1 cellular context compared by ENCODE assay signal in the genomic region with DNA sequence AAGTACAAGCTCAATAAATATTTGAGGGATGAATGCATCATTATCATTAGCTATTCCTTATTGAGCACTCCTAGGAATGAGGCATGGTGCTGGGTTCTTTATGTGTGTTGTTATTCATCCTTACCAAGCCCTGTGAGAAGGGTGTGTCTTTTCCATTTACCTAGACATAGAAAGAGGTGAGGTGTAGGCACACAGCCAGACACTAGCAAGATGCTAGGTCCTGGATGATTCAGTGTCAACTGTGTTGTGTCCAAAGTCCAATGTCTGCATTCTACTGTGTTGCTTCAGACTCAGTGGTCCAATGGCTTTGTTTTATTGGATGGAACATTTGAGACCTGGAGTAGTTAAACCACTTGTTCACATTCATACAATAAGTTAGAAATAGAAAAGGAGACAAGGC.
TF ChIP-seq lines count a peak whose summit lies in the region.

No MANE protein-coding gene starts in this region.

TF ChIP-seq in HepG2, 621 proteins besides CTCF, POLR2A, EP300 and RAD21 (continued from another document and continues in another):
- TF ChIP-seq, protein P1, sequence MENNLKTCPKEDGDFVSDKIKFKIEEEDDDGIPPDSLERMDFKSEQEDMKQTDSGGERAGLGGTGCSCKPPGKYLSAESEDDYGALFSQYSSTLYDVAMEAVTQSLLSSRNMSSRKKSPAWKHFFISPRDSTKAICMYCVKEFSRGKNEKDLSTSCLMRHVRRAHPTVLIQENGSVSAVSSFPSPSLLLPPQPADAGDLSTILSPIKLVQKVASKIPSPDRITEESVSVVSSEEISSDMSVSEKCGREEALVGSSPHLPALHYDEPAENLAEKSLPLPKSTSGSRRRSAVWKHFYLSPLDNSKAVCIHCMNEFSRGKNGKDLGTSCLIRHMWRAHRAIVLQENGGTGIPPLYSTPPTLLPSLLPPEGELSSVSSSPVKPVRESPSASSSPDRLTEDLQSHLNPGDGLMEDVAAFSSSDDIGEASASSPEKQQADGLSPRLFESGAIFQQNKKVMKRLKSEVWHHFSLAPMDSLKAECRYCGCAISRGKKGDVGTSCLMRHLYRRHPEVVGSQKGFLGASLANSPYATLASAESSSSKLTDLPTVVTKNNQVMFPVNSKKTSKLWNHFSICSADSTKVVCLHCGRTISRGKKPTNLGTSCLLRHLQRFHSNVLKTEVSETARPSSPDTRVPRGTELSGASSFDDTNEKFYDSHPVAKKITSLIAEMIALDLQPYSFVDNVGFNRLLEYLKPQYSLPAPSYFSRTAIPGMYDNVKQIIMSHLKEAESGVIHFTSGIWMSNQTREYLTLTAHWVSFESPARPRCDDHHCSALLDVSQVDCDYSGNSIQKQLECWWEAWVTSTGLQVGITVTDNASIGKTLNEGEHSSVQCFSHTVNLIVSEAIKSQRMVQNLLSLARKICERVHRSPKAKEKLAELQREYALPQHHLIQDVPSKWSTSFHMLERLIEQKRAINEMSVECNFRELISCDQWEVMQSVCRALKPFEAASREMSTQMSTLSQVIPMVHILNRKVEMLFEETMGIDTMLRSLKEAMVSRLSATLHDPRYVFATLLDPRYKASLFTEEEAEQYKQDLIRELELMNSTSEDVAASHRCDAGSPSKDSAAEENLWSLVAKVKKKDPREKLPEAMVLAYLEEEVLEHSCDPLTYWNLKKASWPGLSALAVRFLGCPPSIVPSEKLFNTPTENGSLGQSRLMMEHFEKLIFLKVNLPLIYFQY (CRISPR knock-in tag; IDR thresholded peaks at IDR 0.05; ENCODE audit: borderline replicate concordance): no peak
- TF ChIP-seq HMG20B (CRISPR knock-in tag; conservative IDR thresholded peaks at IDR 0.05) (no peak), ZKSCAN8 (CRISPR knock-in tag; IDR thresholded peaks at IDR 0.05; ENCODE audit: borderline replicate concordance) (no peak), TBX2 (CRISPR knock-in tag; IDR thresholded peaks at IDR 0.05; ENCODE audit: borderline replicate concordance) (no peak), HMG20A (CRISPR knock-in tag; IDR thresholded peaks at IDR 0.05; ENCODE audit: borderline replicate concordance) (peak; percentile 68; the same call in 1 of the 2 replicates), ZSCAN21 (CRISPR knock-in tag; IDR thresholded peaks at IDR 0.05; ENCODE audit: borderline replicate concordance) (no peak), HNF4G (IDR thresholded peaks at IDR 0.05; ENCODE audit: borderline replicate concordance, low read depth, low read length) (peak; percentile 73), HNF4G (CRISPR knock-in tag; IDR thresholded peaks at IDR 0.05; ENCODE audit: borderline replicate concordance, low read depth) (no peak), MZF1 (CRISPR knock-in tag; IDR thresholded peaks at IDR 0.05; ENCODE audit: borderline replicate concordance) (no peak), SOX6 (IDR thresholded peaks at IDR 0.05) (no peak), SOX6 (CRISPR knock-in tag; IDR thresholded peaks at IDR 0.05) (peak; percentile 31), RCOR2 (CRISPR knock-in tag; IDR thresholded peaks at IDR 0.05) (no peak), FOXO1 (CRISPR knock-in tag; IDR thresholded peaks at IDR 0.05) (no peak), HNRNPUL1 (IDR thresholded peaks at IDR 0.05; ENCODE audit: low read depth, low read length) (no peak), ZNF629 (CRISPR knock-in tag; conservative IDR thresholded peaks at IDR 0.05) (no peak), SRY (CRISPR knock-in tag; IDR thresholded peaks at IDR 0.05) (no peak), ARNTL (CRISPR knock-in tag; IDR thresholded peaks at IDR 0.05) (no peak), HNF4A (CRISPR knock-in tag; IDR thresholded peaks at IDR 0.05) (peak; percentile 80), BRCA1 (CRISPR knock-in tag; IDR thresholded peaks at IDR 0.05) (no peak), HHEX (CRISPR knock-in tag; IDR thresholded peaks at IDR 0.05) (no peak), ZNF20 (CRISPR knock-in tag; IDR thresholded peaks at IDR 0.05) (no peak), ZSCAN30 (CRISPR knock-in tag; IDR thresholded peaks at IDR 0.05) (no peak), PCBP1 (IDR thresholded peaks at IDR 0.05; ENCODE audit: borderline replicate concordance, low read depth, low read length) (no peak), BCL6 (CRISPR knock-in tag; IDR thresholded peaks at IDR 0.05) (peak; percentile 62), FOSL2 (CRISPR knock-in tag; IDR thresholded peaks at IDR 0.05) (peak; percentile 94), DR1 (CRISPR knock-in tag; IDR thresholded peaks at IDR 0.05) (no peak)
- TF ChIP-seq, protein P2, sequence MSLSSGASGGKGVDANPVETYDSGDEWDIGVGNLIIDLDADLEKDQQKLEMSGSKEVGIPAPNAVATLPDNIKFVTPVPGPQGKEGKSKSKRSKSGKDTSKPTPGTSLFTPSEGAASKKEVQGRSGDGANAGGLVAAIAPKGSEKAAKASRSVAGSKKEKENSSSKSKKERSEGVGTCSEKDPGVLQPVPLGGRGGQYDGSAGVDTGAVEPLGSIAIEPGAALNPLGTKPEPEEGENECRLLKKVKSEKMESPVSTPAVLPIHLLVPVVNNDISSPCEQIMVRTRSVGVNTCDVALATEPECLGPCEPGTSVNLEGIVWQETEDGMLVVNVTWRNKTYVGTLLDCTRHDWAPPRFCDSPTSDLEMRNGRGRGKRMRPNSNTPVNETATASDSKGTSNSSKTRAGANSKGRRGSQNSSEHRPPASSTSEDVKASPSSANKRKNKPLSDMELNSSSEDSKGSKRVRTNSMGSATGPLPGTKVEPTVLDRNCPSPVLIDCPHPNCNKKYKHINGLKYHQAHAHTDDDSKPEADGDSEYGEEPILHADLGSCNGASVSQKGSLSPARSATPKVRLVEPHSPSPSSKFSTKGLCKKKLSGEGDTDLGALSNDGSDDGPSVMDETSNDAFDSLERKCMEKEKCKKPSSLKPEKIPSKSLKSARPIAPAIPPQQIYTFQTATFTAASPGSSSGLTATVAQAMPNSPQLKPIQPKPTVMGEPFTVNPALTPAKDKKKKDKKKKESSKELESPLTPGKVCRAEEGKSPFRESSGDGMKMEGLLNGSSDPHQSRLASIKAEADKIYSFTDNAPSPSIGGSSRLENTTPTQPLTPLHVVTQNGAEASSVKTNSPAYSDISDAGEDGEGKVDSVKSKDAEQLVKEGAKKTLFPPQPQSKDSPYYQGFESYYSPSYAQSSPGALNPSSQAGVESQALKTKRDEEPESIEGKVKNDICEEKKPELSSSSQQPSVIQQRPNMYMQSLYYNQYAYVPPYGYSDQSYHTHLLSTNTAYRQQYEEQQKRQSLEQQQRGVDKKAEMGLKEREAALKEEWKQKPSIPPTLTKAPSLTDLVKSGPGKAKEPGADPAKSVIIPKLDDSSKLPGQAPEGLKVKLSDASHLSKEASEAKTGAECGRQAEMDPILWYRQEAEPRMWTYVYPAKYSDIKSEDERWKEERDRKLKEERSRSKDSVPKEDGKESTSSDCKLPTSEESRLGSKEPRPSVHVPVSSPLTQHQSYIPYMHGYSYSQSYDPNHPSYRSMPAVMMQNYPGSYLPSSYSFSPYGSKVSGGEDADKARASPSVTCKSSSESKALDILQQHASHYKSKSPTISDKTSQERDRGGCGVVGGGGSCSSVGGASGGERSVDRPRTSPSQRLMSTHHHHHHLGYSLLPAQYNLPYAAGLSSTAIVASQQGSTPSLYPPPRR (CRISPR knock-in tag; IDR thresholded peaks at IDR 0.05; ENCODE audit: borderline replicate concordance): no peak
- TF ChIP-seq, protein P3, sequence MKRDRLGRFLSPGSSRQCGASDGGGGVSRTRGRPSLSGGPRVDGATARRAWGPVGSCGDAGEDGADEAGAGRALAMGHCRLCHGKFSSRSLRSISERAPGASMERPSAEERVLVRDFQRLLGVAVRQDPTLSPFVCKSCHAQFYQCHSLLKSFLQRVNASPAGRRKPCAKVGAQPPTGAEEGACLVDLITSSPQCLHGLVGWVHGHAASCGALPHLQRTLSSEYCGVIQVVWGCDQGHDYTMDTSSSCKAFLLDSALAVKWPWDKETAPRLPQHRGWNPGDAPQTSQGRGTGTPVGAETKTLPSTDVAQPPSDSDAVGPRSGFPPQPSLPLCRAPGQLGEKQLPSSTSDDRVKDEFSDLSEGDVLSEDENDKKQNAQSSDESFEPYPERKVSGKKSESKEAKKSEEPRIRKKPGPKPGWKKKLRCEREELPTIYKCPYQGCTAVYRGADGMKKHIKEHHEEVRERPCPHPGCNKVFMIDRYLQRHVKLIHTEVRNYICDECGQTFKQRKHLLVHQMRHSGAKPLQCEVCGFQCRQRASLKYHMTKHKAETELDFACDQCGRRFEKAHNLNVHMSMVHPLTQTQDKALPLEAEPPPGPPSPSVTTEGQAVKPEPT (CRISPR knock-in tag; IDR thresholded peaks at IDR 0.05; ENCODE audit: low read depth): no peak
- TF ChIP-seq, protein P4, sequence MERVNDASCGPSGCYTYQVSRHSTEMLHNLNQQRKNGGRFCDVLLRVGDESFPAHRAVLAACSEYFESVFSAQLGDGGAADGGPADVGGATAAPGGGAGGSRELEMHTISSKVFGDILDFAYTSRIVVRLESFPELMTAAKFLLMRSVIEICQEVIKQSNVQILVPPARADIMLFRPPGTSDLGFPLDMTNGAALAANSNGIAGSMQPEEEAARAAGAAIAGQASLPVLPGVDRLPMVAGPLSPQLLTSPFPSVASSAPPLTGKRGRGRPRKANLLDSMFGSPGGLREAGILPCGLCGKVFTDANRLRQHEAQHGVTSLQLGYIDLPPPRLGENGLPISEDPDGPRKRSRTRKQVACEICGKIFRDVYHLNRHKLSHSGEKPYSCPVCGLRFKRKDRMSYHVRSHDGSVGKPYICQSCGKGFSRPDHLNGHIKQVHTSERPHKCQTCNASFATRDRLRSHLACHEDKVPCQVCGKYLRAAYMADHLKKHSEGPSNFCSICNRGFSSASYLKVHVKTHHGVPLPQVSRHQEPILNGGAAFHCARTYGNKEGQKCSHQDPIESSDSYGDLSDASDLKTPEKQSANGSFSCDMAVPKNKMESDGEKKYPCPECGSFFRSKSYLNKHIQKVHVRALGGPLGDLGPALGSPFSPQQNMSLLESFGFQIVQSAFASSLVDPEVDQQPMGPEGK (CRISPR knock-in tag; IDR thresholded peaks at IDR 0.05): 0 out of 2 replicates have a peak, but pooled peaks have one; percentile 17
- TF ChIP-seq, protein P5, sequence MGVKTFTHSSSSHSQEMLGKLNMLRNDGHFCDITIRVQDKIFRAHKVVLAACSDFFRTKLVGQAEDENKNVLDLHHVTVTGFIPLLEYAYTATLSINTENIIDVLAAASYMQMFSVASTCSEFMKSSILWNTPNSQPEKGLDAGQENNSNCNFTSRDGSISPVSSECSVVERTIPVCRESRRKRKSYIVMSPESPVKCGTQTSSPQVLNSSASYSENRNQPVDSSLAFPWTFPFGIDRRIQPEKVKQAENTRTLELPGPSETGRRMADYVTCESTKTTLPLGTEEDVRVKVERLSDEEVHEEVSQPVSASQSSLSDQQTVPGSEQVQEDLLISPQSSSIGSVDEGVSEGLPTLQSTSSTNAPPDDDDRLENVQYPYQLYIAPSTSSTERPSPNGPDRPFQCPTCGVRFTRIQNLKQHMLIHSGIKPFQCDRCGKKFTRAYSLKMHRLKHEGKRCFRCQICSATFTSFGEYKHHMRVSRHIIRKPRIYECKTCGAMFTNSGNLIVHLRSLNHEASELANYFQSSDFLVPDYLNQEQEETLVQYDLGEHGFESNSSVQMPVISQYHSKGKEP (CRISPR knock-in tag; IDR thresholded peaks at IDR 0.05): no peak
- TF ChIP-seq, protein P6, sequence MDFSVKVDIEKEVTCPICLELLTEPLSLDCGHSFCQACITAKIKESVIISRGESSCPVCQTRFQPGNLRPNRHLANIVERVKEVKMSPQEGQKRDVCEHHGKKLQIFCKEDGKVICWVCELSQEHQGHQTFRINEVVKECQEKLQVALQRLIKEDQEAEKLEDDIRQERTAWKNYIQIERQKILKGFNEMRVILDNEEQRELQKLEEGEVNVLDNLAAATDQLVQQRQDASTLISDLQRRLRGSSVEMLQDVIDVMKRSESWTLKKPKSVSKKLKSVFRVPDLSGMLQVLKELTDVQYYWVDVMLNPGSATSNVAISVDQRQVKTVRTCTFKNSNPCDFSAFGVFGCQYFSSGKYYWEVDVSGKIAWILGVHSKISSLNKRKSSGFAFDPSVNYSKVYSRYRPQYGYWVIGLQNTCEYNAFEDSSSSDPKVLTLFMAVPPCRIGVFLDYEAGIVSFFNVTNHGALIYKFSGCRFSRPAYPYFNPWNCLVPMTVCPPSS (IDR thresholded peaks at IDR 0.05): no peak
- TF ChIP-seq, protein P7, sequence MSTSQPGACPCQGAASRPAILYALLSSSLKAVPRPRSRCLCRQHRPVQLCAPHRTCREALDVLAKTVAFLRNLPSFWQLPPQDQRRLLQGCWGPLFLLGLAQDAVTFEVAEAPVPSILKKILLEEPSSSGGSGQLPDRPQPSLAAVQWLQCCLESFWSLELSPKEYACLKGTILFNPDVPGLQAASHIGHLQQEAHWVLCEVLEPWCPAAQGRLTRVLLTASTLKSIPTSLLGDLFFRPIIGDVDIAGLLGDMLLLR (CRISPR knock-in tag; IDR thresholded peaks at IDR 0.05): no peak
- TF ChIP-seq, protein P8, sequence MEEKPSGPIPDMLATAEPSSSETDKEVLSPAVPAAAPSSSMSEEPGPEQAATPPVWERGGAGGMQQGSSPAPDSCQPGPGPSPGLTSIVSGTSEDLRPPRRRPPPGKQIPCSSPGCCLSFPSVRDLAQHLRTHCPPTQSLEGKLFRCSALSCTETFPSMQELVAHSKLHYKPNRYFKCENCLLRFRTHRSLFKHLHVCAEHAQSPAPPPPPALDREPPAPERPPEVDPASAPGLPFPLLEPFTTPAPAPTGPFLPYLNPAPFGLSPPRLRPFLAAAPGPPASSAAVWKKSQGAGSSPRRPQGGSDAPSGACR (CRISPR knock-in tag; IDR thresholded peaks at IDR 0.05): no peak
- TF ChIP-seq, protein P9, sequence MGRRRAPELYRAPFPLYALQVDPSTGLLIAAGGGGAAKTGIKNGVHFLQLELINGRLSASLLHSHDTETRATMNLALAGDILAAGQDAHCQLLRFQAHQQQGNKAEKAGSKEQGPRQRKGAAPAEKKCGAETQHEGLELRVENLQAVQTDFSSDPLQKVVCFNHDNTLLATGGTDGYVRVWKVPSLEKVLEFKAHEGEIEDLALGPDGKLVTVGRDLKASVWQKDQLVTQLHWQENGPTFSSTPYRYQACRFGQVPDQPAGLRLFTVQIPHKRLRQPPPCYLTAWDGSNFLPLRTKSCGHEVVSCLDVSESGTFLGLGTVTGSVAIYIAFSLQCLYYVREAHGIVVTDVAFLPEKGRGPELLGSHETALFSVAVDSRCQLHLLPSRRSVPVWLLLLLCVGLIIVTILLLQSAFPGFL (CRISPR knock-in tag; IDR thresholded peaks at IDR 0.05): no peak
- TF ChIP-seq, protein P10, sequence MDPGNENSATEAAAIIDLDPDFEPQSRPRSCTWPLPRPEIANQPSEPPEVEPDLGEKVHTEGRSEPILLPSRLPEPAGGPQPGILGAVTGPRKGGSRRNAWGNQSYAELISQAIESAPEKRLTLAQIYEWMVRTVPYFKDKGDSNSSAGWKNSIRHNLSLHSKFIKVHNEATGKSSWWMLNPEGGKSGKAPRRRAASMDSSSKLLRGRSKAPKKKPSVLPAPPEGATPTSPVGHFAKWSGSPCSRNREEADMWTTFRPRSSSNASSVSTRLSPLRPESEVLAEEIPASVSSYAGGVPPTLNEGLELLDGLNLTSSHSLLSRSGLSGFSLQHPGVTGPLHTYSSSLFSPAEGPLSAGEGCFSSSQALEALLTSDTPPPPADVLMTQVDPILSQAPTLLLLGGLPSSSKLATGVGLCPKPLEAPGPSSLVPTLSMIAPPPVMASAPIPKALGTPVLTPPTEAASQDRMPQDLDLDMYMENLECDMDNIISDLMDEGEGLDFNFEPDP (CRISPR knock-in tag; conservative IDR thresholded peaks at IDR 0.05): no peak
